8 cellular contexts compared by ENCODE assay signal in genomic region chr11:120324932-120325810, GRCh38. TPM values are rescaled to one million over a fixed set of nuclear protein-coding genes. Genes with fewer than 3 reads are reported as not detected.
DNase-seq lines count a peak whose midpoint lies in the region; ATAC-seq and TF ChIP-seq lines count a peak whose summit lies in the region.

Gene TLCD5 (plus strand): TSS chr11:120325299. CDS start chr11:120327442, 2,143 bp downstream.

- POLR2A ChIA-PET in naive thymus-derived CD8-positive, alpha-beta T cell (lab: Charles Lee): no interaction called here

- H2BK20ac ChIP-seq in H9 (ENCODE audit: low read depth, low read length, poor library complexity, severe bottlenecking): no peak within 1 kb of the TSS

- no peak within 1 kb of the TSS for H3T11ph ChIP-seq in H9 (ENCODE audit: low read length)

- H3K14ac ChIP-seq in H9 (ENCODE audit: insufficient read depth, low read length): peak within 1 kb of the TSS; percentile 6; the same call in 1 of the 2 replicates

- no peaks in the 10 kb centered on the region for H3K79me1 ChIP-seq in H9 (ENCODE audit: insufficient read depth, low read depth, low read length, poor library complexity, severe bottlenecking)

- no peak within 1 kb of the TSS for H4K5ac ChIP-seq in H9 (ENCODE audit: insufficient read length, low read depth, low read length)

- H4K20me1 ChIP-seq in H9 (ENCODE audit: control insufficient read depth, insufficient read depth, insufficient read length): no peaks in the 10 kb centered on the region

- no peak within 1 kb of the TSS for H2BK120ac ChIP-seq in H9 (ENCODE audit: low read depth, low read length, poor library complexity, severe bottlenecking)

- peaks cover 4% of the 10 kb centered on the region for H3K23me2 ChIP-seq in H9 (ENCODE audit: insufficient read length, low read depth, low read length, poor library complexity, severe bottlenecking)

- H3K4me1 ChIP-seq in H9 (ENCODE audit: insufficient read depth, low read length) (0 out of 2 replicates have a peak, but pooled peaks cover 2% of the 10 kb centered on the region), upper lobe of left lung (peaks cover 7 to 21% (median 15%) of the 10 kb centered on the region in 4 donors)

- H3K9ac ChIP-seq in H9 (ENCODE audit: extremely low read depth, insufficient read length, low read length): peak within 1 kb of the TSS; percentile 5

- H3K4me1 Mint-ChIP-seq in H9: peaks cover 14 to 15% of the 10 kb centered on the region in 2 experiments
- H3K4me1 Mint-ChIP-seq in naive thymus-derived CD8-positive, alpha-beta T cell: peaks cover 6 to 23% (median 21%) of the 10 kb centered on the region in 4 donors

- H3K27ac Mint-ChIP-seq in H9: peak within 1 kb of the TSS; percentile 12 to 65 (median 18); a peak in 2 of 7 replicates
- peak within 1 kb of the TSS in 1 of 10 donors; percentile 38 for H3K27ac Mint-ChIP-seq in naive thymus-derived CD8-positive, alpha-beta T cell

- H3K4me3 Mint-ChIP-seq in H9: peak within 1 kb of the TSS; percentile 78 to 89
- peak within 1 kb of the TSS; percentile 57 to 83 (median 80) for H3K4me3 Mint-ChIP-seq in naive thymus-derived CD8-positive, alpha-beta T cell

- peak; percentile 35; the same call in 2 of the 3 replicates for TF ChIP-seq CTCF in H9 (conservative IDR thresholded peaks at IDR 0.05)
- TF ChIP-seq CTCF in fibroblast of the aortic adventitia (IDR thresholded peaks at IDR 0.05; ENCODE audit: insufficient read depth, low read length): peak; percentile 15
- peak in 2 of 6 experiments; percentile 17 to 30 for TF ChIP-seq CTCF in upper lobe of left lung (IDR thresholded peaks at IDR 0.05)

- no peaks in the 10 kb centered on the region for H3K9me3 ChIP-seq in H9 (ENCODE audit: control insufficient read depth, low read depth, low read length)
- H3K9me3 ChIP-seq in upper lobe of left lung: no peaks in the 10 kb centered on the region

- peak within 1 kb of the TSS; percentile 0 for H2AFZ ChIP-seq in H9 (ENCODE audit: low read length)

- no peak within 1 kb of the TSS for H2BK5ac ChIP-seq in H9 (ENCODE audit: insufficient read length, low read length)

- TF ChIP-seq EP300 in upper lobe of left lung (IDR thresholded peaks at IDR 0.05): no peak

- H3K36me3 Mint-ChIP-seq in H9 (ENCODE audit: insufficient read depth in 1 of 3, low read depth in 3 of 3): peaks cover 8 to 19% (median 10%) of the 10 kb centered on the region in 3 experiments; a peak in 6 of 7 replicates
- H3K36me3 Mint-ChIP-seq in naive thymus-derived CD8-positive, alpha-beta T cell: no peaks in the 10 kb centered on the region

- peak within 1 kb of the TSS; percentile 58 for H2BK12ac ChIP-seq in H9 (ENCODE audit: insufficient read length, low read depth, low read length)

- peaks cover 5% of the 10 kb centered on the region for H3K27me3 Mint-ChIP-seq in H9 (ENCODE audit: low read depth)
- H3K27me3 Mint-ChIP-seq in naive thymus-derived CD8-positive, alpha-beta T cell: peaks cover 32 to 89% (median 69%) of the 10 kb centered on the region in 5 donors

- peaks cover 0 to 4% (median 2%) of the 10 kb centered on the region in 4 donors for H3K36me3 ChIP-seq in upper lobe of left lung

- peak in 2 of 4 donors; percentile 63 to 72 for TF ChIP-seq POLR2A in upper lobe of left lung (IDR thresholded peaks at IDR 0.05)

- in situ Hi-C loops in Caki2 (cut with HindIII; ENCODE audit: low pct_unique_long_range_greater_than_20kb, low sequenced_read_pairs): no loop called here

- no peaks in the 10 kb centered on the region for H3K79me2 ChIP-seq in H9 (ENCODE audit: insufficient read depth, low read length)

- peak within 1 kb of the TSS; percentile 46 for H3K18ac ChIP-seq in H9 (ENCODE audit: insufficient read length, low read depth, low read length)

- DNase-seq in Caki2 (ENCODE audit: low read depth): peak; percentile 68
- peak; percentile 94 for DNase-seq in H9
- DNase-seq in NCI-H510A treated with DMSO at 0.1 percent for 48 hours (lab: John Stamatoyannopoulos, UW): peak; percentile 74
- DNase-seq in activated T-helper 1 cell treated with Interleukin-2 at 50 U/mL for 16 hours (ENCODE audit: low read depth): peak; percentile 20
- DNase-seq in fibroblast of the aortic adventitia (ENCODE audit: low read depth): peak; percentile 52
- peak in 2 of 10 donors; percentile 13 to 14 for DNase-seq in naive thymus-derived CD8-positive, alpha-beta T cell
- peak; percentile 56 to 92 for DNase-seq in upper lobe of left lung
- DNase-seq in NK-92 treated with Interleukin-12 subunit alpha and Interleukin-12 subunit beta, amount 100 ng/mL, for 24 hours (lab: John Stamatoyannopoulos, UW): no peak

- ATAC-seq in naive thymus-derived CD8-positive, alpha-beta T cell: peak; percentile 69 to 84
- peak; percentile 67 to 93 for ATAC-seq in upper lobe of left lung (ENCODE audit: low FRiP score in 2 of 2)

- H3K4me2 ChIP-seq in H9 (ENCODE audit: insufficient read depth, insufficient read length, low read length): peak within 1 kb of the TSS; percentile 59

- H3K4ac ChIP-seq in H9 (ENCODE audit: low read depth, low read length): no peak within 1 kb of the TSS

- H2AK5ac ChIP-seq in H9 (ENCODE audit: insufficient read length, low read length): no peak within 1 kb of the TSS

- H3K9me3 Mint-ChIP-seq in H9: no peaks in the 10 kb centered on the region
- no peaks in the 10 kb centered on the region for H3K9me3 Mint-ChIP-seq in naive thymus-derived CD8-positive, alpha-beta T cell

- WGBS in H9 (ENCODE audit: extremely low coverage, insufficient read length, low lambda C conversion rate): no CpG with 5 or more reads among the region's 84 CpGs
- 1 to 2% methylated on average over 25 to 28 of the region's 84 CpGs for WGBS in upper lobe of left lung, 2 donors

- H3K4me3 ChIP-seq in fibroblast of the aortic adventitia (ENCODE audit: low read depth, low read length) (peak within 1 kb of the TSS; percentile 77), upper lobe of left lung (peak within 1 kb of the TSS; percentile 36 to 67 (median 62))

- no peaks in the 10 kb centered on the region for H3K27me3 ChIP-seq in H9 (ENCODE audit: insufficient read depth, low read length)
- no peaks in the 10 kb centered on the region for H3K27me3 ChIP-seq in upper lobe of left lung

- no peak within 1 kb of the TSS for H3K56ac ChIP-seq in H9 (ENCODE audit: insufficient read length, low read depth, low read length)

- H3K27ac ChIP-seq in H9 (ENCODE audit: insufficient read length, low read depth, low read length): no peak within 1 kb of the TSS
- peak within 1 kb of the TSS; percentile 84 to 95 (median 88) for H3K27ac ChIP-seq in upper lobe of left lung

- H4K91ac ChIP-seq in H9 (ENCODE audit: insufficient read length, low read depth, low read length): no peak within 1 kb of the TSS

- no peak within 1 kb of the TSS for H4K8ac ChIP-seq in H9 (replicated peaks; ENCODE audit: insufficient read length, low read depth, low read length)

- H3K23ac ChIP-seq in H9 (ENCODE audit: insufficient read length, low read depth, low read length): no peak within 1 kb of the TSS

- H2BK15ac ChIP-seq in H9 (ENCODE audit: low read depth, low read length): no peak within 1 kb of the TSS

RNA-seq across cellular contexts. Expression of gene TLCD5, which starts in this region (rescaled TPM):
- 6.9 and 10.3 TPM in 2 replicates for total RNA-seq in Caki2 (2014; rRNA removed; shearing (Covaris generic); ENCODE audit: low replicate concordance)
- total RNA-seq in H9 (2021) (6.8 and 7.1 TPM in 2 replicates), fibroblast of the aortic adventitia (ENCODE audit: low replicate concordance) (5.8 and 6.4 TPM in 2 replicates), upper lobe of left lung (1 to 10 TPM; 1.2 to 5.4 (median 3.1) TPM)
- total RNA-seq in naive thymus-derived CD8-positive, alpha-beta T cell: under 1 TPM in 1 of 2 experiments, not detected in 1; 0.80 TPM
- not detected for polyA plus RNA-seq in naive thymus-derived CD8-positive, alpha-beta T cell

Comparison
In these comparisons a context has a peak if more than half of its experiments do, and no peak if none do; other contexts are left out.
1. Peak in ATAC-seq in naive thymus-derived CD8-positive, alpha-beta T cell; RNA of the gene not detected or under 1 TPM.